12 cellular contexts compared by ENCODE assay signal in the genomic region with DNA sequence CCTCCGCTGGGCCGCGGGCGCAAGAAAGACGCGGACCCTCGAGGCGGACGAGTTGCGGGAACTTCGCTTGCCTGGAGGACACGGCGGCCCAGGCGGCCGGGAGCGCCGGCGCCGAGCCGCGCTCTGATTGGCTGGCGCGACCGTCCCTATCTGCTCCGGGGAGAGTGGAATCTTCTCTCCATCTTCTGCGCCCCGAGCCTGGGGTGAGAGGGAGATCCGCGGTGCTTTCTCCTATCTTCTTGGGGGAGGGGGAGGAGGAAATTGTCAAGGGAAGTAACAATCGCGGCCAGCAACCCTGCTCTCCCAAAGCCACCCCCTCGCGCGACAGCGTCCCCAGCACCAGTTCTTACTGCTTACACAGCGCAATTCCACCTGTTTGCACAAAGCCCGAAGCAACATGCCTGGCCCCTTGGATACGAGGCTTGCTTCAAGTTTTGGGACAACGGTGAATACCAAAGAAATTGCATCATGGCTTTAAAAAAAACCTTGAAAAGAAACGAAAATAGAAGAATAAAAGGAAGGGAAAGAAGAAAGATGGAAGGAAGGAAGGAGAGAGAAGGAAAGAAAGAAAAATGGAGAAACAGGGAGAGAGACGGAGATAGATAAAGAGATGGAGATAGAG. TPM values are rescaled to one million over a fixed set of nuclear protein-coding genes. Genes with fewer than 3 reads are reported as not detected.
DNase-seq lines count a peak whose midpoint lies in the region; ATAC-seq, FAIRE-seq and TF ChIP-seq lines count a peak whose summit lies in the region.
"Had no signal": no experiment of that assay in that cellular context is flagged by ENCODE, and none has a peak within 500 bp of the region (broad histone marks: within the 10 kb centered on the region; RNA-seq: fewer than 3 reads in every experiment).

No MANE protein-coding gene starts in this region.

- no peak for TF ChIP-seq CTCF in psoas muscle (IDR thresholded peaks at IDR 0.05)
- TF ChIP-seq CTCF in Peyer's patch (IDR thresholded peaks at IDR 0.05): no peak

- H3K4me1 ChIP-seq in NT2/D1 (ENCODE audit: insufficient read depth, insufficient read length): no peaks in the 10 kb centered on the region
- peaks cover 5 to 8% of the 10 kb centered on the region in 2 donors for H3K4me1 ChIP-seq in esophagus (ENCODE audit: control insufficient read depth in 2 of 2, insufficient read depth in 2 of 2, low read length in 1 of 2)
- peaks cover 9% of the 10 kb centered on the region for H3K4me1 ChIP-seq in psoas muscle
- peaks cover 0 to 26% (median 5%) of the 10 kb centered on the region in 4 donors for H3K4me1 ChIP-seq in Peyer's patch

- H3K9me3 Mint-ChIP-seq in T-helper 1 cell treated with Interleukin-12 subunit alpha and Interleukin-12 subunit beta and Interleukin-4 antibody, amounts not matched to agents 30 μg/mL and 1 μg/mL, for 36 hours: peaks cover 4% of the 10 kb centered on the region

- H3K36me3 Mint-ChIP-seq in T-helper 1 cell treated with Interleukin-12 subunit alpha and Interleukin-12 subunit beta and Interleukin-4 antibody, amounts not matched to agents 30 μg/mL and 1 μg/mL, for 36 hours (ENCODE audit: low read depth): peaks cover 5% of the 10 kb centered on the region

- H3K36me3 ChIP-seq in NT2/D1 (ENCODE audit: insufficient read depth, insufficient read length, low read length): no peaks in the 10 kb centered on the region
- no peaks in the 10 kb centered on the region for H3K36me3 ChIP-seq in esophagus (ENCODE audit: control insufficient read depth in 2 of 2, insufficient read depth in 2 of 2, low read length in 1 of 2)
- H3K36me3 ChIP-seq in psoas muscle (ENCODE audit: insufficient read depth in 1 of 2, low read depth in 1 of 2): no peaks in the 10 kb centered on the region
- H3K36me3 ChIP-seq in Peyer's patch: no peaks in the 10 kb centered on the region

- H3K4me1 Mint-ChIP-seq in T-helper 1 cell treated with Interleukin-12 subunit alpha and Interleukin-12 subunit beta and Interleukin-4 antibody, amounts not matched to agents 30 μg/mL and 1 μg/mL, for 36 hours (ENCODE audit: low read depth): peaks cover 19% of the 10 kb centered on the region

- no peak for FAIRE-seq in GM19239 (lab: Jason Lieb, UNC)

- H3K4me3 ChIP-seq in NT2/D1 (ENCODE audit: insufficient read length, low read depth): peak overlapping the region; percentile 42
- H3K4me3 ChIP-seq in esophagus (ENCODE audit: low read depth in 1 of 2, low read length in 2 of 2): peak overlapping the region; percentile 28 to 50
- H3K4me3 ChIP-seq in psoas muscle: peak overlapping the region; percentile 25
- no peak overlapping the region for H3K4me3 ChIP-seq in Peyer's patch

- peaks cover 90% of the 10 kb centered on the region for H3K27me3 Mint-ChIP-seq in T-helper 1 cell treated with Interleukin-12 subunit alpha and Interleukin-12 subunit beta and Interleukin-4 antibody, amounts not matched to agents 30 μg/mL and 1 μg/mL, for 36 hours (ENCODE audit: low read depth)

- WGBS in esophagus, 2 donors: 5% methylated on average over 41 of the region's 41 CpGs
- 3 to 4% (median 4%) methylated on average over 17 to 41 of the region's 41 CpGs for whole genome bisulfite sequencing in psoas muscle, 3 donors

- DNase-seq in T-helper 1 cell (no peak), NT2/D1 (ENCODE audit: low read depth, low spot score) (no peak), psoas muscle (no peak), Peyer's patch (no peak), GM19239 (ENCODE audit: insufficient read length, low spot score) (no peak), mucosa of gallbladder (ENCODE audit: low spot score) (no peak)
- DNase-seq: activated B cell treated with CpG ODN at 0.5 μM for 24 hours; effector memory CD4-positive, alpha-beta T cell; NCI-H226 had no signal

- H3K27ac ChIP-seq in esophagus (ENCODE audit: low read depth in 2 of 2, low read length in 1 of 2): peak overlapping the region in 1 of 2 donors; percentile 58
- no peak overlapping the region for H3K27ac ChIP-seq in psoas muscle
- no peak overlapping the region for H3K27ac ChIP-seq in Peyer's patch

- peak overlapping the region; percentile 41 for H3K27ac Mint-ChIP-seq in T-helper 1 cell treated with Interleukin-12 subunit alpha and Interleukin-12 subunit beta and Interleukin-4 antibody, amounts not matched to agents 30 μg/mL and 1 μg/mL, for 36 hours
- H3K27ac Mint-ChIP-seq: activated B cell treated with CpG ODN at 0.5 μM for 24 hours, memory B cell had no signal

- ATAC-seq in psoas muscle: no peak

- H3K9me3 ChIP-seq in NT2/D1 (ENCODE audit: insufficient read depth, low read length) (peaks cover 11% of the 10 kb centered on the region; the same call in 1 of the 2 replicates), esophagus (ENCODE audit: control insufficient read depth in 2 of 2, insufficient read depth in 1 of 2, low read depth in 1 of 2, low read length in 1 of 2) (peaks cover 0 to 2% of the 10 kb centered on the region in 2 donors), psoas muscle (no peaks in the 10 kb centered on the region), Peyer's patch (no peaks in the 10 kb centered on the region)

- no peak for TF ChIP-seq POLR2A in Peyer's patch (IDR thresholded peaks at IDR 0.05)

- no peak overlapping the region for H3K4me3 Mint-ChIP-seq in T-helper 1 cell treated with Interleukin-12 subunit alpha and Interleukin-12 subunit beta and Interleukin-4 antibody, amounts not matched to agents 30 μg/mL and 1 μg/mL, for 36 hours
- H3K4me3 Mint-ChIP-seq: activated B cell treated with CpG ODN at 0.5 μM for 24 hours, memory B cell had no signal

- intact Hi-C loops in psoas muscle (cut with DNase I): no loop called here

- H3K27me3 ChIP-seq in NT2/D1 (ENCODE audit: insufficient read depth, insufficient read length) (peaks cover 51% of the 10 kb centered on the region), esophagus (ENCODE audit: control insufficient read depth in 1 of 2, insufficient read depth in 2 of 2, low read length in 2 of 2) (peaks cover 0 to 17% of the 10 kb centered on the region in 2 donors), psoas muscle (ENCODE audit: insufficient read depth in 3 of 3, low read length in 2 of 3) (peaks cover 0 to 98% (median 47%) of the 10 kb centered on the region in 3 donors), Peyer's patch (peaks cover 0 to 82% of the 10 kb centered on the region in 2 donors)

- peak overlapping the region; percentile 81 for H3K9ac ChIP-seq in NT2/D1 (ENCODE audit: insufficient read length, low read depth)

RNA-seq across cellular contexts. Expression of a gene that starts 4.8 kb away (rescaled TPM):
- polyA plus RNA-seq in esophagus (1 to 10 TPM; 8.5 to 9.6 TPM), psoas muscle (not detected)
- total RNA-seq in psoas muscle (not detected), Peyer's patch (not detected), mucosa of gallbladder (0.09 TPM)
- total RNA-seq: activated B cell treated with CpG ODN at 0.5 μM for 24 hours had no signal

Comparison
In these comparisons a context has a peak if more than half of its experiments do, and no peak if none do; other contexts are left out.
1. H3K4me3 ChIP-seq: peak in NT2/D1 (single experiment), esophagus (2 of 2) and psoas muscle (single experiment); none in Peyer's patch (0 of 4).